In genomic region chr1:87872189-87872588, GRCh38 we compare ENCODE assay signal across 1 cellular context.
TF ChIP-seq lines count a peak whose summit lies in the region.

No MANE protein-coding gene starts in this region.

TF ChIP-seq in GM12878, 131 proteins besides CTCF, POLR2A, EP300 and RAD21 (continued from another document):
- TF ChIP-seq, protein P1, sequence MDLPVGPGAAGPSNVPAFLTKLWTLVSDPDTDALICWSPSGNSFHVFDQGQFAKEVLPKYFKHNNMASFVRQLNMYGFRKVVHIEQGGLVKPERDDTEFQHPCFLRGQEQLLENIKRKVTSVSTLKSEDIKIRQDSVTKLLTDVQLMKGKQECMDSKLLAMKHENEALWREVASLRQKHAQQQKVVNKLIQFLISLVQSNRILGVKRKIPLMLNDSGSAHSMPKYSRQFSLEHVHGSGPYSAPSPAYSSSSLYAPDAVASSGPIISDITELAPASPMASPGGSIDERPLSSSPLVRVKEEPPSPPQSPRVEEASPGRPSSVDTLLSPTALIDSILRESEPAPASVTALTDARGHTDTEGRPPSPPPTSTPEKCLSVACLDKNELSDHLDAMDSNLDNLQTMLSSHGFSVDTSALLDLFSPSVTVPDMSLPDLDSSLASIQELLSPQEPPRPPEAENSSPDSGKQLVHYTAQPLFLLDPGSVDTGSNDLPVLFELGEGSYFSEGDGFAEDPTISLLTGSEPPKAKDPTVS (IDR thresholded peaks at IDR 0.05; ENCODE audit: low read depth, low read length), result no peak
- TF ChIP-seq BHLHE40 (IDR thresholded peaks at IDR 0.05; ENCODE audit: borderline replicate concordance in 1 of 2, low read depth in 2 of 2, low read length in 1 of 2) (no peak), YY1 (IDR thresholded peaks at IDR 0.05; ENCODE audit: low read depth, low read length) (no peak), RB1 (IDR thresholded peaks at IDR 0.05; ENCODE audit: borderline replicate concordance) (no peak), RELB (IDR thresholded peaks at IDR 0.05; ENCODE audit: low read depth) (no peak), ASH2L (IDR thresholded peaks at IDR 0.05; ENCODE audit: borderline replicate concordance, low read depth) (no peak), SIN3A (IDR thresholded peaks at IDR 0.05; ENCODE audit: low read depth, low read length) (no peak)
